ENCODE assay signal across 11 cellular contexts in the genomic region with DNA sequence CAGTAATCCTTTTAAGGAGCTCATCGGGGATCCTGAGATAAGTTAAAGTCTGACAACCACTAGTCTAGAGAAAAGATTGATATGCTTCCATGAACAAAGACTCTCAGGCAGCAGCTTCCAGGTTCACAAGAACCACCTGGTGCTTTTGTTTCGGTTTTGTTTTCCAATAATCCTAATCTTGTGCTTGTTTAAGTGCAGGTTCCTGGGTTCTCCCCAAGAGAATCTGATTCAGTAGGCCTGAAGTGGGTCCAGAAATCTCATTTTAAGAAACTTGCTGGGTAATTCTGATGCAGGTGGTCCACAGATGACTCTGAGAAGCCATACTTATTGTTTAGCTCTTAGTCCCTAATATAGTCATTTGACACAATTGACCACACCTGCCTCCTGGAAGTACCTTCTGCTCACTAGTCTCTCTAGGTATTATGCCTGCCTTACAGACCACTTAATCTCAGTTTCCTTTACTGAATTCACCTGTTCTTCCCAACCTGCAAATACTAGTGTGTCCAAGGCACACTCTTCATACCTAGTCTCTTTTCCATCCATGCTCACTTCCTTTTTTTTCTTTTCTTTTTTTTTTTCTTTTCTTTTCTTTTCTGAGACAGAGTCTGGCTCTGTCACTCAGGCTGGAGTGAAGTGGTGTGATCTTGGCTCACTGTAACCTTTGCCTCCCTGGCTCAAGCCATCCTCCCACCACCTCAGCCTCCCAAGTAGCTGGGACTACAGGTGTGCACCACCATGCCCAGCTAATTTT. TPM values are rescaled to one million over a fixed set of nuclear protein-coding genes. Genes with fewer than 3 reads are reported as not detected.
DNase-seq lines count a peak whose midpoint lies in the region; ATAC-seq and TF ChIP-seq lines count a peak whose summit lies in the region.
"Had no signal": no experiment of that assay in that cellular context is flagged by ENCODE, and none has a peak within 500 bp of the region (broad histone marks: within the 10 kb centered on the region; RNA-seq: fewer than 3 reads in every experiment).

No MANE protein-coding gene starts in this region.

- WGBS in ovary, 3 donors: 87 to 93% (median 89%) methylated on average over 2 of the region's 2 CpGs
- WGBS in suprapubic skin: 77% methylated on average over 2 of the region's 2 CpGs

- no peaks in the 10 kb centered on the region for H3K27me3 ChIP-seq in ovary
- no peaks in the 10 kb centered on the region for H3K27me3 ChIP-seq in suprapubic skin
- H3K27me3 ChIP-seq: stomach had no signal

- H3K4me3 ChIP-seq in OCI-LY7 (ENCODE audit: low read depth, low read length, poor library complexity, severe bottlenecking) (peak overlapping the region; percentile 9), ovary (no peak overlapping the region), suprapubic skin (no peak overlapping the region)
- H3K4me3 ChIP-seq: lower lobe of right lung, stomach had no signal

- TF ChIP-seq CTCF in GM13976 (IDR thresholded peaks at IDR 0.05; ENCODE audit: borderline replicate concordance, control extremely low read depth, extremely low read depth, insufficient read depth, missing control alignments) (no peak), OCI-LY7 (conservative IDR thresholded peaks at IDR 0.05; ENCODE audit: low read length) (no peak), ovary (IDR thresholded peaks at IDR 0.05) (no peak), suprapubic skin (IDR thresholded peaks at IDR 0.05) (no peak)

- peak overlapping the region; percentile 66; the same call in 1 of the 2 replicates for H2AFZ ChIP-seq in OCI-LY7 (ENCODE audit: low read length)

- DNase-seq in GM13976 (ENCODE audit: low spot score) (peak; percentile 39), OCI-LY7 (ENCODE audit: low spot score) (peak; percentile 23), erythroblast (lab: John Stamatoyannopoulos, UW) (no peak), ovary (no peak), HK-2 (ENCODE audit: unreplicated experiment) (no peak), suprapubic skin (ENCODE audit: low spot score in 2 of 2) (no peak)
- DNase-seq: DMS 273 treated with DMSO at 0.1 percent for 48 hours, lower lobe of right lung, stomach had no signal

- peak overlapping the region; percentile 27 for H3K4me2 ChIP-seq in OCI-LY7 (ENCODE audit: low read length)

- no peaks in the 10 kb centered on the region for H4K20me1 ChIP-seq in OCI-LY7 (ENCODE audit: insufficient read depth, low read length)

- no peaks in the 10 kb centered on the region for H3K36me3 ChIP-seq in OCI-LY7 (ENCODE audit: insufficient read depth, low read length)
- H3K36me3 ChIP-seq in ovary: no peaks in the 10 kb centered on the region
- no peaks in the 10 kb centered on the region for H3K36me3 ChIP-seq in suprapubic skin
- H3K36me3 ChIP-seq: lower lobe of right lung, stomach had no signal

- CTCF ChIA-PET in OCI-LY7 (lab: Charles Lee; ENCODE audit: unreplicated experiment): no interaction called here

- H3K4me1 ChIP-seq in OCI-LY7 (ENCODE audit: insufficient read depth, low read length, poor library complexity, severe bottlenecking): peaks cover 16% of the 10 kb centered on the region
- H3K4me1 ChIP-seq in ovary (ENCODE audit: insufficient read depth): no peaks in the 10 kb centered on the region
- no peaks in the 10 kb centered on the region for H3K4me1 ChIP-seq in suprapubic skin
- H3K4me1 ChIP-seq: lower lobe of right lung, stomach had no signal

- H3K79me2 ChIP-seq in OCI-LY7 (ENCODE audit: insufficient read depth, low read depth, low read length): no peaks in the 10 kb centered on the region

- H3K27ac ChIP-seq in OCI-LY7 (ENCODE audit: low read depth, low read length, poor library complexity, severe bottlenecking): no peak overlapping the region
- no peak overlapping the region for H3K27ac ChIP-seq in ovary
- no peak overlapping the region for H3K27ac ChIP-seq in suprapubic skin
- H3K27ac ChIP-seq: lower lobe of right lung, stomach had no signal

- ATAC-seq in GM19452 (IDR thresholded peaks at IDR 0.05; ENCODE audit: unreplicated experiment) (peak; percentile 69), HG02973 (IDR thresholded peaks at IDR 0.05; ENCODE audit: unreplicated experiment) (peak; percentile 84)
- ATAC-seq: lower lobe of right lung had no signal

- intact Hi-C loops in OCI-LY7 (cut with micrococcal nuclease; ENCODE audit: unreplicated experiment) (no loop called here), ovary (cut with DNase I) (no loop called here)

- TF ChIP-seq POLR2A in erythroblast (IDR thresholded peaks at IDR 0.05; ENCODE audit: low read length): no peak
- no peak for TF ChIP-seq POLR2A in ovary (IDR thresholded peaks at IDR 0.05)
- no peak for TF ChIP-seq POLR2A in suprapubic skin (IDR thresholded peaks at IDR 0.05)

- in situ Hi-C loops in GM13976 (cut with MboI; ENCODE audit: low sequenced_read_pairs, unreplicated experiment): no loop called here

- H3K9me2 ChIP-seq in OCI-LY7 (ENCODE audit: insufficient read depth, low read length): no peaks in the 10 kb centered on the region

- no peaks in the 10 kb centered on the region for H3K9me3 ChIP-seq in OCI-LY7 (ENCODE audit: low read length)
- no peaks in the 10 kb centered on the region for H3K9me3 ChIP-seq in ovary
- no peaks in the 10 kb centered on the region for H3K9me3 ChIP-seq in suprapubic skin
- H3K9me3 ChIP-seq: lower lobe of right lung, stomach had no signal

- BruUV-seq in OCI-LY7 (replicated peaks; lab: Mats Ljungman, UMichigan): no TSS peak

- POLR2A ChIA-PET in OCI-LY7 (lab: Charles Lee): interaction anchor here (0.6 to 0.7 kb wide), 3 partner anchors 8 to 365 kb away, joined by 3 to 5 read pairs (median 3); no protein-coding TSS in a partner anchor

- no peak for TF ChIP-seq EP300 in ovary (IDR thresholded peaks at IDR 0.05)
- TF ChIP-seq EP300 in suprapubic skin (IDR thresholded peaks at IDR 0.05): no peak

RNA-seq across cellular contexts. Expression of gene FRRS1, which starts 20.5 kb away (rescaled TPM):
- total RNA-seq in OCI-LY7 (2014; rRNA removed; shearing (Covaris generic)): 3.4 and 4.5 TPM in 2 replicates
- total RNA-seq in OCI-LY7 (2022) (6.5 and 7.2 TPM in 2 replicates), ovary (10 to 100 TPM in 4 of 7 donors, 1 to 10 TPM in 3; 8.1 to 17.2 (median 10.2) TPM), suprapubic skin (10 to 100 TPM; 25.4 to 34.4 (median 30.5) TPM)
- 1 to 10 TPM; 2.8 to 8.0 TPM for polyA plus RNA-seq in ovary

Comparison
In these comparisons a context has a peak if more than half of its experiments do, and no peak if none do; other contexts are left out.
1. DNase-seq: peak in GM13976 (single experiment) and OCI-LY7 (single experiment); none in erythroblast (0 of 2), ovary (0 of 5), HK-2 (single experiment) and suprapubic skin (0 of 2).